Comparison of ENCODE assay signal across 23 cellular contexts in genomic region chr11:11308249-11308648, GRCh38. TPM values are rescaled to one million over a fixed set of nuclear protein-coding genes. Genes with fewer than 3 reads are reported as not detected.
"Had no signal": no experiment of that assay in that cellular context is flagged by ENCODE, and none has a peak within 500 bp of the region (broad histone marks: within the 10 kb centered on the region; RNA-seq: fewer than 3 reads in every experiment).

No MANE protein-coding gene starts in this region.

- ATAC-seq: effector memory CD8-positive, alpha-beta T cell; foreskin keratinocyte; gastroesophageal sphincter; heart left ventricle; left colon; left lung; left ventricle myocardium superior; lower lobe of right lung; mucosa of descending colon had no signal

- H3K36me3 Mint-ChIP-seq: immature natural killer cell, mesothelial cell of epicardium had no signal

- H3K4me1 Mint-ChIP-seq: mesothelial cell of epicardium, naive B cell had no signal

- FAIRE-seq: colon, endometrium, endothelial cell of umbilical vein, frontal cortex, kidney had no signal

- H3K4me3 Mint-ChIP-seq: effector memory CD8-positive, alpha-beta T cell; endodermal cell; immature natural killer cell; mesothelial cell of epicardium had no signal

- DNase-seq: effector CD8-positive, alpha-beta T cell; effector memory CD8-positive, alpha-beta T cell; endodermal cell; foreskin keratinocyte; heart left ventricle; hypothalamus; immature natural killer cell; islet precursor cell; kidney; kidney glomerular epithelial cell; left colon; left lung; left ventricle myocardium superior; lower lobe of right lung; mesenchymal stem cell; mucosa of descending colon; naive B cell had no signal

- H3K9me3 Mint-ChIP-seq: endodermal cell, immature natural killer cell, mesothelial cell of epicardium had no signal

- H3K27ac Mint-ChIP-seq: effector memory CD8-positive, alpha-beta T cell; endodermal cell; immature natural killer cell; mesothelial cell of epicardium; naive B cell had no signal

RNA-seq across cellular contexts. Expression of gene CSNK2A3, which starts 44.8 kb away (rescaled TPM):
- total RNA-seq: endothelial cell of umbilical vein had no signal
